ENCODE assay signal across 17 cellular contexts in the genomic region with DNA sequence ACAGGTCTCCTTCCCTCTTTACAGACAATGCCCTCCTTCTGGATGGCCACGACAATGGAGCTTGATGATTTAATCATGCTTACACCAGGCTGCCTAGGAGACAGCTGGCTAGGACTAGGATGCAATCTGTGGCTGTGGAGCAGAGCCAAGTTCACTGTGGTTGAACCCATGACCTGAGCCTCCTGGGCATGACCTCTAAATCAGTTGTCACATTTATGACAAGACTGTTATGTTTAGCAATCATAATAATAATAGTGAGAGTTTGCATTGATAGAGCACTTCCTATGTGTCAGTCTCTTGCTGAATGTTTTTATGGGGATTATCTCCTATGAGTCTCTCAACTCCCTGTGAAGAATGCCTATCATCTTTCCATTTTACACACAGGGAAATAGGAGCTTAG.
DNase-seq lines count a peak whose midpoint lies in the region; ATAC-seq and TF ChIP-seq lines count a peak whose summit lies in the region.
"Had no signal": no experiment of that assay in that cellular context is flagged by ENCODE, and none has a peak within 500 bp of the region (broad histone marks: within the 10 kb centered on the region; RNA-seq: fewer than 3 reads in every experiment).

No MANE protein-coding gene starts in this region.

- H3K4me1 Mint-ChIP-seq in activated CD8-positive, alpha-beta T cell treated with anti-CD3 and anti-CD28 coated beads for 36 hours (ENCODE audit: low read depth), result no peaks in the 10 kb centered on the region

- H3K36me3 Mint-ChIP-seq in activated CD8-positive, alpha-beta T cell treated with anti-CD3 and anti-CD28 coated beads for 36 hours (ENCODE audit: low read depth), result no peaks in the 10 kb centered on the region

- DNase-seq in NCI-H1105 (lab: John Stamatoyannopoulos, UW), result peak; percentile 0
- DNase-seq in NCI-H1105 treated with DMSO at 0.1 percent for 48 hours (lab: John Stamatoyannopoulos, UW), result no peak
- peak; percentile 81 for DNase-seq in DMS 273 (lab: John Stamatoyannopoulos, UW; ENCODE audit: unreplicated experiment)
- peak; percentile 46 for DNase-seq in NCI-H2227 treated with DMSO at 0.1 percent for 48 hours (lab: John Stamatoyannopoulos, UW)
- no peak for DNase-seq in effector memory CD4-positive, alpha-beta T cell
- no peak for DNase-seq in activated CD8-positive, alpha-beta T cell treated with anti-CD3 and anti-CD28 coated beads for 36 hours
- no peak for DNase-seq in NK-92 treated with Interleukin-12 subunit alpha and Interleukin-12 subunit beta, amount 100 ng/mL, for 24 hours (lab: John Stamatoyannopoulos, UW)
- DNase-seq: activated CD4-positive, alpha-beta T cell treated with anti-CD3 and anti-CD28 coated beads for 4 hours; activated naive CD4-positive, alpha-beta T cell; C1 segment of cervical spinal cord; cerebellar nuclear complex; DND-41; H9; islet precursor cell; NCI-H2029; PC-3 had no signal

- CTCF ChIA-PET in activated CD8-positive, alpha-beta T cell treated with anti-CD3 and anti-CD28 coated beads for 36 hours (lab: Charles Lee), result interaction anchor here (0.9 to 5.4 kb wide), 5 partner anchors 36 to 252 kb away, joined by 4 to 83 read pairs (median 5); no protein-coding TSS in a partner anchor

- POLR2A ChIA-PET in activated CD8-positive, alpha-beta T cell treated with anti-CD3 and anti-CD28 coated beads for 36 hours (lab: Charles Lee), result no interaction called here

- no peaks in the 10 kb centered on the region for H3K27me3 ChIP-seq in effector memory CD4-positive, alpha-beta T cell (replicated peaks; ENCODE audit: control insufficient read depth, insufficient read depth, low read length, poor library complexity, severe bottlenecking)

- no peak for TF ChIP-seq CTCF in activated CD8-positive, alpha-beta T cell treated with anti-CD3 and anti-CD28 coated beads for 36 hours (IDR thresholded peaks at IDR 0.05)

- ATAC-seq in esophagus mucosa, result peak; percentile 48
- ATAC-seq in activated CD8-positive, alpha-beta T cell treated with anti-CD3 and anti-CD28 coated beads for 36 hours, result no peak
- ATAC-seq: PC-3 had no signal

- no peak overlapping the region for H3K4me3 ChIP-seq in effector memory CD4-positive, alpha-beta T cell (ENCODE audit: insufficient read depth, low read depth, low read length, poor library complexity, severe bottlenecking)

- H3K27ac Mint-ChIP-seq in activated CD8-positive, alpha-beta T cell treated with anti-CD3 and anti-CD28 coated beads for 36 hours, result no peak overlapping the region
- H3K27ac Mint-ChIP-seq: H9 had no signal

- H3K36me3 ChIP-seq in effector memory CD4-positive, alpha-beta T cell (ENCODE audit: control insufficient read depth, insufficient read depth, low read length), result no peaks in the 10 kb centered on the region

- no peak overlapping the region for H3K4me3 Mint-ChIP-seq in activated CD8-positive, alpha-beta T cell treated with anti-CD3 and anti-CD28 coated beads for 36 hours
- H3K4me3 Mint-ChIP-seq: H9 had no signal

- H3K9me3 ChIP-seq in effector memory CD4-positive, alpha-beta T cell (ENCODE audit: control insufficient read depth, low read length), result no peaks in the 10 kb centered on the region

- H3K27me3 Mint-ChIP-seq in activated CD8-positive, alpha-beta T cell treated with anti-CD3 and anti-CD28 coated beads for 36 hours, result peaks cover 10% of the 10 kb centered on the region

- H3K27ac ChIP-seq in effector memory CD4-positive, alpha-beta T cell (ENCODE audit: insufficient read depth, low read length, poor library complexity, severe bottlenecking), result no peak overlapping the region

- intact Hi-C loops in activated CD8-positive, alpha-beta T cell treated with anti-CD3 and anti-CD28 coated beads for 36 hours (cut with micrococcal nuclease), result no loop called here

- no peaks in the 10 kb centered on the region for H3K9me3 Mint-ChIP-seq in activated CD8-positive, alpha-beta T cell treated with anti-CD3 and anti-CD28 coated beads for 36 hours
- H3K9me3 Mint-ChIP-seq: H9 had no signal

- no peaks in the 10 kb centered on the region for H3K4me1 ChIP-seq in effector memory CD4-positive, alpha-beta T cell (ENCODE audit: control insufficient read depth, insufficient read depth, low read length, poor library complexity, severe bottlenecking)

Comparison
In these comparisons a context has a peak if more than half of its experiments do, and no peak if none do; other contexts are left out.
1. DNase-seq: peak in NCI-H1105 (single experiment), DMS 273 (single experiment) and NCI-H2227 treated with DMSO at 0.1 percent for 48 hours (single experiment); none in NCI-H1105 treated with DMSO at 0.1 percent for 48 hours (single experiment), effector memory CD4-positive, alpha-beta T cell (0 of 3), activated CD8-positive, alpha-beta T cell treated with anti-CD3 and anti-CD28 coated beads for 36 hours (single experiment) and NK-92 treated with Interleukin-12 subunit alpha and Interleukin-12 subunit beta, amount 100 ng/mL, for 24 hours (single experiment).